In genomic region chr7:8885480-8885879, GRCh38 we compare ENCODE assay signal across 36 cellular contexts.
DNase-seq lines count a peak whose midpoint lies in the region; ATAC-seq, FAIRE-seq and TF ChIP-seq lines count a peak whose summit lies in the region.
"Had no signal": no experiment of that assay in that cellular context is flagged by ENCODE, and none has a peak within 500 bp of the region (broad histone marks: within the 10 kb centered on the region; RNA-seq: fewer than 3 reads in every experiment).

No MANE protein-coding gene starts in this region.

- no peaks in the 10 kb centered on the region for H3K27me3 Mint-ChIP-seq in WTC11 (ENCODE audit: low read depth)
- no peaks in the 10 kb centered on the region for H3K27me3 Mint-ChIP-seq in activated CD8-positive, alpha-beta T cell treated with anti-CD3 and anti-CD28 coated beads for 36 hours
- H3K27me3 Mint-ChIP-seq: B cell; CD4-positive, alpha-beta memory T cell; CD4-positive, alpha-beta T cell; CD4-positive, CD25-positive, alpha-beta regulatory T cell; CD8-positive, alpha-beta memory T cell had no signal

- H3K9me2 ChIP-seq in neural cell (ENCODE audit: insufficient read depth, low read length), result no peaks in the 10 kb centered on the region

- CTCF ChIA-PET in WTC11 (lab: Charles Lee) (no interaction called here), RWPE1 (lab: Yijun Ruan, JAX) (no interaction called here)
- CTCF ChIA-PET in activated CD8-positive, alpha-beta T cell treated with anti-CD3 and anti-CD28 coated beads for 36 hours (lab: Charles Lee), result no interaction called here

- peaks cover 4% of the 10 kb centered on the region; the same call in 1 of the 2 replicates for H3K36me3 Mint-ChIP-seq in WTC11
- H3K36me3 Mint-ChIP-seq in activated CD8-positive, alpha-beta T cell treated with anti-CD3 and anti-CD28 coated beads for 36 hours (ENCODE audit: low read depth), result no peaks in the 10 kb centered on the region
- H3K36me3 Mint-ChIP-seq: CD14-positive monocyte; CD4-positive, alpha-beta memory T cell; CD4-positive, CD25-positive, alpha-beta regulatory T cell; CD8-positive, alpha-beta memory T cell; CD8-positive, alpha-beta T cell had no signal

- peaks cover 6% of the 10 kb centered on the region for H3K4me1 Mint-ChIP-seq in WTC11
- H3K4me1 Mint-ChIP-seq in activated CD8-positive, alpha-beta T cell treated with anti-CD3 and anti-CD28 coated beads for 36 hours (ENCODE audit: low read depth), result no peaks in the 10 kb centered on the region
- H3K4me1 Mint-ChIP-seq: B cell; CD14-positive monocyte; CD4-positive, CD25-positive, alpha-beta regulatory T cell; CD8-positive, alpha-beta memory T cell had no signal

- H3K27ac Mint-ChIP-seq in WTC11, result no peak overlapping the region
- H3K27ac Mint-ChIP-seq in activated CD8-positive, alpha-beta T cell treated with anti-CD3 and anti-CD28 coated beads for 36 hours, result no peak overlapping the region
- H3K27ac Mint-ChIP-seq: B cell; CD14-positive monocyte; CD4-positive, alpha-beta memory T cell; CD4-positive, alpha-beta T cell; CD4-positive, CD25-positive, alpha-beta regulatory T cell; CD8-positive, alpha-beta memory T cell; CD8-positive, alpha-beta T cell had no signal

- no peaks in the 10 kb centered on the region for H3F3A ChIP-seq in neural cell (ENCODE audit: insufficient read depth, low read length, poor library complexity, severe bottlenecking)

- no peak overlapping the region for H3K9ac ChIP-seq in mesendoderm (ENCODE audit: low read length)
- no peak overlapping the region for H3K9ac ChIP-seq in neural cell (ENCODE audit: low read length)
- no peak overlapping the region for H3K9ac ChIP-seq in colonic mucosa (ENCODE audit: low read depth in 2 of 2, low read length in 2 of 2)
- H3K9ac ChIP-seq: BLaER1; BLaER1 treated with 17β-estradiol and CSF1 and Interleukin-3, amounts not matched to agents 10 nM and 100 nM had no signal

- H2BK120ac ChIP-seq in mesendoderm (ENCODE audit: low read depth, low read length), result no peak overlapping the region

- TF ChIP-seq CTCF in WTC11 (IDR thresholded peaks at IDR 0.05) (no peak), neural cell (IDR thresholded peaks at IDR 0.05; ENCODE audit: poor library complexity, severe bottlenecking) (no peak), RWPE1 (conservative IDR thresholded peaks at IDR 0.05; ENCODE audit: low read depth) (no peak), colonic mucosa (IDR thresholded peaks at IDR 0.05) (no peak)
- TF ChIP-seq CTCF in activated CD8-positive, alpha-beta T cell treated with anti-CD3 and anti-CD28 coated beads for 36 hours (IDR thresholded peaks at IDR 0.05), result no peak

- ATAC-seq in WTC11, result peak; percentile 46; the same call in 1 of the 2 replicates
- no peak for ATAC-seq in activated CD8-positive, alpha-beta T cell treated with anti-CD3 and anti-CD28 coated beads for 36 hours
- ATAC-seq: A549; CD8-positive, alpha-beta T cell had no signal

- H2BK15ac ChIP-seq in mesendoderm (replicated peaks; ENCODE audit: low read depth), result no peak overlapping the region

- H3K79me2 ChIP-seq in mesendoderm (ENCODE audit: control insufficient read depth, insufficient read depth, low read length), result no peaks in the 10 kb centered on the region
- no peaks in the 10 kb centered on the region for H3K79me2 ChIP-seq in neural cell (replicated peaks; ENCODE audit: insufficient read depth, low read length)

- intact Hi-C loops in activated CD8-positive, alpha-beta T cell treated with anti-CD3 and anti-CD28 coated beads for 36 hours (cut with micrococcal nuclease), result no loop called here
- intact Hi-C loops in colonic mucosa (cut with DNase I), result no loop called here

- H4K5ac ChIP-seq in mesendoderm (ENCODE audit: low read length), result no peak overlapping the region

- POLR2A ChIA-PET in WTC11 (lab: Charles Lee) (no interaction called here), RWPE1 (lab: Yijun Ruan, JAX; ENCODE audit: low non-redundant PET) (no interaction called here)
- POLR2A ChIA-PET in activated CD8-positive, alpha-beta T cell treated with anti-CD3 and anti-CD28 coated beads for 36 hours (lab: Charles Lee), result no interaction called here

- H2AK5ac ChIP-seq in mesendoderm (ENCODE audit: low read length), result no peak overlapping the region

- no peaks in the 10 kb centered on the region for H3K79me1 ChIP-seq in mesendoderm (ENCODE audit: low read length)

- no peak overlapping the region for H3K4ac ChIP-seq in mesendoderm (ENCODE audit: low read depth, low read length)

- TF ChIP-seq RAD21 in neural cell (conservative IDR thresholded peaks at IDR 0.05), result no peak

- H3K18ac ChIP-seq in mesendoderm (ENCODE audit: low read length), result no peak overlapping the region

- DNase-seq in H54 (ENCODE audit: insufficient read length, low spot score), result no peak
- no peak for DNase-seq in WTC11 (ENCODE audit: low spot score)
- peak; percentile 14 for DNase-seq in mesendoderm
- DNase-seq in activated CD8-positive, alpha-beta T cell treated with anti-CD3 and anti-CD28 coated beads for 36 hours, result no peak
- DNase-seq in HTR-8/SVneo (ENCODE audit: insufficient read length, low spot score), result no peak
- no peak for DNase-seq in RWPE1 (ENCODE audit: low spot score)
- DNase-seq in colonic mucosa, result no peak
- DNase-seq: 8988T; ACHN; AML-193; BE2C; C1 segment of cervical spinal cord; Caco-2; Calu3; CD4-positive, alpha-beta memory T cell; CD4-positive, alpha-beta T cell; CD4-positive, CD25-positive, alpha-beta regulatory T cell; CD8-positive, alpha-beta memory T cell; CD8-positive, alpha-beta T cell; COR-L47; DMS 273 treated with DMSO at 0.1 percent for 48 hours; DMS153; DMS53; DMS79; DMS79 treated with DMSO at 0.1 percent for 48 hours; DND-41; EL had no signal

- no peak overlapping the region for H2AFZ ChIP-seq in neural cell (ENCODE audit: low read depth, low read length)

- H3K27ac ChIP-seq in mesendoderm (ENCODE audit: low read depth, low read length), result no peak overlapping the region
- no peak overlapping the region for H3K27ac ChIP-seq in neural cell (ENCODE audit: low read length)
- no peak overlapping the region for H3K27ac ChIP-seq in RWPE1
- no peak overlapping the region for H3K27ac ChIP-seq in colonic mucosa
- H3K27ac ChIP-seq: 22Rv1; A549; BLaER1; BLaER1 treated with 17β-estradiol and CSF1 and Interleukin-3, amounts not matched to agents 10 nM and 100 nM; C4-2B had no signal

- peaks cover 16% of the 10 kb centered on the region for H3K9me3 Mint-ChIP-seq in WTC11
- H3K9me3 Mint-ChIP-seq in activated CD8-positive, alpha-beta T cell treated with anti-CD3 and anti-CD28 coated beads for 36 hours, result peaks cover 8% of the 10 kb centered on the region

- peak; percentile 81 for FAIRE-seq in H54 (lab: Jason Lieb, UNC)
- no peak for FAIRE-seq in HTR-8/SVneo (lab: Jason Lieb, UNC)
- FAIRE-seq: A549, D721Med had no signal

- H3K4me1 ChIP-seq in mesendoderm (ENCODE audit: control insufficient read depth, low read depth, low read length), result no peaks in the 10 kb centered on the region
- H3K4me1 ChIP-seq in colonic mucosa, result no peaks in the 10 kb centered on the region
- H3K4me1 ChIP-seq: A549; BLaER1; BLaER1 treated with 17β-estradiol and CSF1 and Interleukin-3, amounts not matched to agents 10 nM and 100 nM; Caco-2 had no signal

- H3K4me3 ChIP-seq in mesendoderm (ENCODE audit: low read length), result no peak overlapping the region
- no peak overlapping the region for H3K4me3 ChIP-seq in neural cell (ENCODE audit: low read length)
- H3K4me3 ChIP-seq in colonic mucosa, result no peak overlapping the region
- H3K4me3 ChIP-seq: A549; BLaER1; BLaER1 treated with 17β-estradiol and CSF1 and Interleukin-3, amounts not matched to agents 10 nM and 100 nM had no signal

- no peaks in the 10 kb centered on the region for H3K36me3 ChIP-seq in mesendoderm (ENCODE audit: control insufficient read depth, insufficient read depth, low read length)
- no peaks in the 10 kb centered on the region for H3K36me3 ChIP-seq in neural cell (ENCODE audit: insufficient read depth, low read length)
- H3K36me3 ChIP-seq in colonic mucosa, result no peaks in the 10 kb centered on the region
- H3K36me3 ChIP-seq: BE2C; BLaER1; BLaER1 treated with 17β-estradiol and CSF1 and Interleukin-3, amounts not matched to agents 10 nM and 100 nM had no signal

- no peak overlapping the region for H3K4me2 ChIP-seq in mesendoderm (ENCODE audit: low read length)
- no peak overlapping the region for H3K4me2 ChIP-seq in neural cell (ENCODE audit: low read length)
- H3K4me2 ChIP-seq: A549; BLaER1; BLaER1 treated with 17β-estradiol and CSF1 and Interleukin-3, amounts not matched to agents 10 nM and 100 nM had no signal

- TF ChIP-seq POLR2A in H54 (IDR thresholded peaks at IDR 0.05; ENCODE audit: low read depth, low read length), result no peak

- H3K9me3 ChIP-seq in neural cell (ENCODE audit: low read length), result no peaks in the 10 kb centered on the region
- no peaks in the 10 kb centered on the region for H3K9me3 ChIP-seq in colonic mucosa
- H3K9me3 ChIP-seq: A549, BE2C, BLaER1, Caco-2 had no signal

- peak; percentile 97 for TF ChIP-seq EP300 in neural cell (conservative IDR thresholded peaks at IDR 0.05; ENCODE audit: poor library complexity, severe bottlenecking)

- H3K56ac ChIP-seq in mesendoderm (ENCODE audit: low read length), result no peak overlapping the region

- no peaks in the 10 kb centered on the region for H4K20me1 ChIP-seq in neural cell (ENCODE audit: insufficient read depth)
- H4K20me1 ChIP-seq: BLaER1; BLaER1 treated with 17β-estradiol and CSF1 and Interleukin-3, amounts not matched to agents 10 nM and 100 nM had no signal

- no peak overlapping the region for H3K23ac ChIP-seq in mesendoderm (ENCODE audit: low read length)

- no peaks in the 10 kb centered on the region for H3K27me3 ChIP-seq in mesendoderm (ENCODE audit: insufficient read depth, low read length, poor library complexity)
- H3K27me3 ChIP-seq in neural cell (ENCODE audit: insufficient read depth, low read depth, low read length), result no peaks in the 10 kb centered on the region
- no peaks in the 10 kb centered on the region for H3K27me3 ChIP-seq in colonic mucosa
- H3K27me3 ChIP-seq: BE2C; BLaER1; BLaER1 treated with 17β-estradiol and CSF1 and Interleukin-3, amounts not matched to agents 10 nM and 100 nM had no signal

- no peak overlapping the region for H2BK5ac ChIP-seq in mesendoderm (ENCODE audit: low read length)

- no peak overlapping the region for H3K4me3 Mint-ChIP-seq in WTC11
- no peak overlapping the region for H3K4me3 Mint-ChIP-seq in activated CD8-positive, alpha-beta T cell treated with anti-CD3 and anti-CD28 coated beads for 36 hours
- H3K4me3 Mint-ChIP-seq: B cell; CD14-positive monocyte; CD4-positive, alpha-beta memory T cell; CD4-positive, alpha-beta T cell; CD4-positive, CD25-positive, alpha-beta regulatory T cell; CD8-positive, alpha-beta memory T cell; CD8-positive, alpha-beta T cell had no signal

- H4K8ac ChIP-seq in mesendoderm (ENCODE audit: low read depth, low read length), result no peak overlapping the region
